ENCODE assay signal across 9 cellular contexts in genomic region chr4:83114576-83114975, GRCh38. TPM values are rescaled to one million over a fixed set of nuclear protein-coding genes. Genes with fewer than 3 reads are reported as not detected.
A peak's percentile ranks its signal among the peaks of the same experiment; 100 is the strongest.
DNase-seq lines count a peak whose midpoint lies in the region; ATAC-seq and TF ChIP-seq lines count a peak whose summit lies in the region.
"Had no signal": no experiment of that assay in that cellular context is flagged by ENCODE, and none has a peak within 500 bp of the region (broad histone marks: within the 10 kb centered on the region; RNA-seq: fewer than 3 reads in every experiment).

Gene PLAC8, minus strand, starts transcription at chr4:83114729. Its CDS starts 6,808 bp downstream, at chr4:83107921.

- H3K27ac ChIP-seq in DOHH2 (ENCODE audit: low read depth, low read length), result no peak within 1 kb of the TSS
- no peak within 1 kb of the TSS for H3K27ac ChIP-seq in iPS-20b (ENCODE audit: low read length)
- H3K27ac ChIP-seq: parathyroid adenoma had no signal

- no peak within 1 kb of the TSS for H3K9ac ChIP-seq in iPS-20b (ENCODE audit: low read depth, low read length)
- H3K9ac ChIP-seq: parathyroid adenoma had no signal

- H3K9me2 ChIP-seq in DOHH2 (replicated peaks; ENCODE audit: control insufficient read depth, low read length), result no peaks in the 10 kb centered on the region

- no peaks in the 10 kb centered on the region for H3K27me3 Mint-ChIP-seq in T-helper 17 cell

- H3K4me1 ChIP-seq in DOHH2 (ENCODE audit: control insufficient read depth, low read length) (peaks cover 47% of the 10 kb centered on the region), iPS-20b (ENCODE audit: insufficient read depth, low read length) (peaks cover 11% of the 10 kb centered on the region)
- H3K4me1 ChIP-seq: parathyroid adenoma had no signal

- H3K27me3 ChIP-seq in DOHH2 (ENCODE audit: control insufficient read depth, low read length), result peaks cover 3% of the 10 kb centered on the region
- H3K27me3 ChIP-seq in iPS-20b (ENCODE audit: insufficient read depth, low read length), result no peaks in the 10 kb centered on the region

- no peak for TF ChIP-seq CTCF in DOHH2 (IDR thresholded peaks at IDR 0.05; ENCODE audit: low read depth, low read length, poor library complexity, severe bottlenecking)

- no peak within 1 kb of the TSS for H3K4me3 ChIP-seq in DOHH2 (ENCODE audit: low read length)
- H3K4me3 ChIP-seq in iPS-20b (ENCODE audit: low read length), result peak within 1 kb of the TSS; percentile 21; the same call in 1 of the 2 replicates

- peak within 1 kb of the TSS; percentile 98 for H3K4me3 Mint-ChIP-seq in T-helper 17 cell

- H3K4me2 ChIP-seq in DOHH2 (ENCODE audit: low read length), result 0 out of 2 replicates have a peak within 1 kb of the TSS, but pooled peaks have one; percentile 9

- H3K36me3 ChIP-seq in DOHH2 (ENCODE audit: control insufficient read depth, low read length), result no peaks in the 10 kb centered on the region
- H3K36me3 ChIP-seq in iPS-20b (ENCODE audit: insufficient read depth, low read depth, low read length), result no peaks in the 10 kb centered on the region

- H3K36me3 Mint-ChIP-seq in T-helper 17 cell (ENCODE audit: low read depth), result peaks cover 5% of the 10 kb centered on the region

- ATAC-seq in GM19468 (IDR thresholded peaks at IDR 0.05; ENCODE audit: extremely low read depth, unreplicated experiment), result peak; percentile 29
- ATAC-seq in HG03565 (IDR thresholded peaks at IDR 0.05; ENCODE audit: unreplicated experiment), result peak; percentile 38
- peak; percentile 75 for ATAC-seq in T-helper 17 cell

- no peaks in the 10 kb centered on the region for H3K79me2 ChIP-seq in DOHH2 (ENCODE audit: control insufficient read depth, low read length)
- H3K79me2 ChIP-seq: parathyroid adenoma had no signal

- H3K9me3 ChIP-seq in DOHH2 (ENCODE audit: control insufficient read depth, insufficient read depth, low read length) (no peaks in the 10 kb centered on the region), T-helper 17 cell (ENCODE audit: control insufficient read depth, low read length, poor library complexity, severe bottlenecking) (no peaks in the 10 kb centered on the region), iPS-20b (ENCODE audit: insufficient read depth, low read depth, low read length) (no peaks in the 10 kb centered on the region)

- H4K20me1 ChIP-seq in DOHH2 (ENCODE audit: control insufficient read depth, insufficient read depth, low read depth, low read length), result no peaks in the 10 kb centered on the region

- peaks cover 6% of the 10 kb centered on the region for H3F3A ChIP-seq in DOHH2 (ENCODE audit: control insufficient read depth, insufficient read depth)

- peak within 1 kb of the TSS; percentile 98 for H3K27ac Mint-ChIP-seq in T-helper 17 cell

- peaks cover 42% of the 10 kb centered on the region for H3K4me1 Mint-ChIP-seq in T-helper 17 cell

- DNase-seq in T-helper 17 cell (peak in 1 of 3 donors; percentile 17), epidermal melanocyte (ENCODE audit: insufficient read length, low spot score) (no peak), NCI-H1694 treated with DMSO at 0.1 percent for 48 hours (lab: John Stamatoyannopoulos, UW) (no peak), NCI-H524 treated with DMSO at 0.1 percent for 48 hours (lab: John Stamatoyannopoulos, UW) (no peak)

RNA-seq across cellular contexts. Expression of gene PLAC8, which starts in this region (rescaled TPM):
- 100 to 1,000 TPM; 146 to 182 TPM for total RNA-seq in T-helper 17 cell
